In the genomic region with DNA sequence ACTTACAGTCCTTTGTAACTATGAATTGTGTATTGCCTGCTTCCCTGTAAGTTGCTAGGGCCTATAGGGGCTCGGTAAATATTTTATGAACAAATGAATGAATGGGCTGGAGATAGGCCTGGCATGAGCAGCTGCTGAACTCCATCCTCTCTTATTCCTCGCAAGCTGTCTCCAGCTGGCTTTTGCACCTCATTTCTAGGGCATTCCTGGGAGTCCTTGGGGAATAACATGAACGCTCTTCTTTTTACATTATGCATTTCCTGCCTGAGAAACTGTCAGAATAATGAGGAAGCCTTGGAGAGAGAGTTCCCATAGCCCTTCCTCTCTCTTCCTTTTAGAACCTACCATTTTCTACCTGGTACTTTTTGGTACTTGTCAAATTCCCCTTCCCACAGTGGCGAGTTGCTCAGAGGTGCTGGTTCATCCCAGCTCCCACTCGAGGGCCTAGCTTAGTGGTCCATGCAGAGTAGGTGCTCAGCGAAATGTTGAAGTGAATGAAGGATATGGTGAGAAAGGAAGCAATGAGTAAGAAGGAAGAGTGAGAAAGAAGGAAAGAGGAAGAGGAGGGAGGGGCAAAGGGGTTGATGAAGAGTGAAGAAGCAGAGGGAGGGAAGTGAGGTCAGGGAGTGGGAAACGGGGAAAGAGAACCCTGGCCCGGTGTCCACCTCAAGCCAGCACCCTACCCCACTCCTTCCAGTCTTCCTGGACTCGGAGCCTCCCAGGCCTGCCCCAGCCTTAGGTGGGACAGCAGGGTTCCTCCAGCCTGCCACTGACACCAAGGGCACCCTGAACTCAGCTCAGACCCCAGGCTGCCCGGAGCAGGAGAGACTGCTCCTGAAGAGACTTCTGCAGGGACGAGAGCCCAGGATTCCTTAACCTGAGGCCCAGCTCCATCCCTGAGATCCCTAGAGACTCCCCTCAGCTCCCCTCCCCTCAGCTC, we compare ENCODE assay signal across 14 cellular contexts. TPM values are rescaled to one million over a fixed set of nuclear protein-coding genes. Genes with fewer than 3 reads are reported as not detected.
A peak's percentile ranks its signal among the peaks of the same experiment; 100 is the strongest.
DNase-seq lines count a peak whose midpoint lies in the region; ATAC-seq and TF ChIP-seq lines count a peak whose summit lies in the region.
"Had no signal": no experiment of that assay in that cellular context is flagged by ENCODE, and none has a peak within 500 bp of the region (broad histone marks: within the 10 kb centered on the region; RNA-seq: fewer than 3 reads in every experiment).

No MANE protein-coding gene starts in this region.

- no peak overlapping the region for H3K18ac ChIP-seq in IMR-90 (ENCODE audit: low read depth, low read length)

- no peak for DNase-seq in activated CD8-positive, alpha-beta T cell treated with anti-CD3 and anti-CD28 coated beads for 36 hours
- DNase-seq in activated CD8-positive, alpha-beta T cell treated with anti-CD3 and anti-CD28 coated beads, Interleukin-2, amount 10 ng/mL, durations not matched to agents 7 days and 5 days = no peak
- no peak for DNase-seq in IMR-90
- peak; percentile 34 for DNase-seq in choroid plexus epithelial cell (ENCODE audit: low read depth)
- DNase-seq in skeletal muscle cell (ENCODE audit: low read depth) = peak; percentile 36
- no peak for DNase-seq in anterior cingulate cortex (lab: John Stamatoyannopoulos, UW)
- DNase-seq: foreskin keratinocyte, NCI-H187 treated with DMSO at 0.1 percent for 48 hours, SIG-M5 had no signal

- H3K4me3 Mint-ChIP-seq in activated CD8-positive, alpha-beta T cell treated with anti-CD3 and anti-CD28 coated beads for 36 hours = no peak overlapping the region
- no peak overlapping the region for H3K4me3 Mint-ChIP-seq in activated CD8-positive, alpha-beta T cell treated with anti-CD3 and anti-CD28 coated beads, Interleukin-2, amount 10 ng/mL, durations not matched to agents 7 days and 5 days
- H3K4me3 Mint-ChIP-seq: dendritic cell treated with granulocyte-macrophage colony-stimulating factor and Interleukin-4, amounts not matched to agents 40 ng/mL and 50 ng/mL, for 4 days had no signal

- TF ChIP-seq CTCF in activated CD8-positive, alpha-beta T cell treated with anti-CD3 and anti-CD28 coated beads for 36 hours (IDR thresholded peaks at IDR 0.05) = no peak
- no peak for TF ChIP-seq CTCF in IMR-90 (conservative IDR thresholded peaks at IDR 0.05; ENCODE audit: low read depth, low read length)
- no peak for TF ChIP-seq CTCF in choroid plexus epithelial cell (conservative IDR thresholded peaks at IDR 0.05; ENCODE audit: low read depth, low read length)

- no peak overlapping the region for H4K8ac ChIP-seq in IMR-90 (ENCODE audit: low read depth in 2 of 2, low read length in 2 of 2)

- no peak for TF ChIP-seq POLR2A in IMR-90 (IDR thresholded peaks at IDR 0.05; ENCODE audit: low read depth, low read length)

- H3K4me2 ChIP-seq in IMR-90 (ENCODE audit: low read depth, low read length) = no peak overlapping the region
- H3K4me2 ChIP-seq: KMS-11 had no signal

- CTCF ChIA-PET in activated CD8-positive, alpha-beta T cell treated with anti-CD3 and anti-CD28 coated beads for 36 hours (lab: Charles Lee) = interaction anchor here (1.0 to 1.1 kb wide), 3 partner anchors 29 to 73 kb away, joined by 3 to 4 read pairs (median 4); no protein-coding TSS in a partner anchor
- CTCF ChIA-PET in activated CD8-positive, alpha-beta T cell treated with anti-CD3 and anti-CD28 coated beads, Interleukin-2, amount 10 ng/mL, durations not matched to agents 7 days and 5 days (lab: Charles Lee) = interaction anchor here (1.3 to 1.6 kb wide), 2 partner anchors 36 to 172 kb away, joined by 3 to 4 read pairs; no protein-coding TSS in a partner anchor
- CTCF ChIA-PET in IMR-90 (lab: Yijun Ruan, JAX) = interaction anchor here (1.3 kb wide), 1 partner anchor 32 kb away, joined by 4 read pairs; no protein-coding TSS in a partner anchor

- no peak overlapping the region for H3K4ac ChIP-seq in IMR-90 (ENCODE audit: low read depth, low read length)

- POLR2A ChIA-PET in activated CD8-positive, alpha-beta T cell treated with anti-CD3 and anti-CD28 coated beads for 36 hours (lab: Charles Lee) = interaction anchor here (1.0 kb wide), 1 partner anchor 29 kb away, joined by 3 read pairs; no protein-coding TSS in a partner anchor
- POLR2A ChIA-PET in activated CD8-positive, alpha-beta T cell treated with anti-CD3 and anti-CD28 coated beads, Interleukin-2, amount 10 ng/mL, durations not matched to agents 7 days and 5 days (lab: Charles Lee) = no interaction called here
- POLR2A ChIA-PET in IMR-90 (lab: Charles Lee; ENCODE audit: unreplicated experiment) = no interaction called here

- H2BK5ac ChIP-seq in IMR-90 (ENCODE audit: low read depth, low read length, poor library complexity, severe bottlenecking) = no peak overlapping the region

- no peak overlapping the region for H3K56ac ChIP-seq in IMR-90 (ENCODE audit: extremely low read depth, insufficient read depth, low read length)

- no peak for TF ChIP-seq RAD21 in IMR-90 (IDR thresholded peaks at IDR 0.05; ENCODE audit: low read length)

- no peak overlapping the region for H2BK20ac ChIP-seq in IMR-90 (ENCODE audit: low read depth, low read length)

- no peaks in the 10 kb centered on the region for H3K27me3 Mint-ChIP-seq in activated CD8-positive, alpha-beta T cell treated with anti-CD3 and anti-CD28 coated beads for 36 hours
- no peaks in the 10 kb centered on the region for H3K27me3 Mint-ChIP-seq in activated CD8-positive, alpha-beta T cell treated with anti-CD3 and anti-CD28 coated beads, Interleukin-2, amount 10 ng/mL, durations not matched to agents 7 days and 5 days (ENCODE audit: low read depth)

- no peaks in the 10 kb centered on the region for H3K79me1 ChIP-seq in IMR-90 (ENCODE audit: low read depth in 1 of 2, low read length in 2 of 2)

- ATAC-seq in activated CD8-positive, alpha-beta T cell treated with anti-CD3 and anti-CD28 coated beads for 36 hours = no peak
- no peak for ATAC-seq in activated CD8-positive, alpha-beta T cell treated with anti-CD3 and anti-CD28 coated beads, Interleukin-2, amount 10 ng/mL, durations not matched to agents 7 days and 5 days
- ATAC-seq in IMR-90 (ENCODE audit: low read depth) (peak; percentile 19), GM21786 (IDR thresholded peaks at IDR 0.05; ENCODE audit: unreplicated experiment) (no peak), GM18520 (IDR thresholded peaks at IDR 0.05; ENCODE audit: unreplicated experiment) (no peak)
- ATAC-seq: foreskin keratinocyte had no signal

- H3K27me3 ChIP-seq in IMR-90 (ENCODE audit: control insufficient read depth, insufficient read depth, low read length) = peaks cover 36% of the 10 kb centered on the region
- H3K27me3 ChIP-seq: foreskin keratinocyte, tibial nerve had no signal

- H3K27ac Mint-ChIP-seq in activated CD8-positive, alpha-beta T cell treated with anti-CD3 and anti-CD28 coated beads for 36 hours = peak overlapping the region; percentile 34
- H3K27ac Mint-ChIP-seq in activated CD8-positive, alpha-beta T cell treated with anti-CD3 and anti-CD28 coated beads, Interleukin-2, amount 10 ng/mL, durations not matched to agents 7 days and 5 days = no peak overlapping the region
- H3K27ac Mint-ChIP-seq: dendritic cell treated with granulocyte-macrophage colony-stimulating factor and Interleukin-4, amounts not matched to agents 40 ng/mL and 50 ng/mL, for 4 days had no signal

- H2BK15ac ChIP-seq in IMR-90 (ENCODE audit: low read depth, low read length) = no peak overlapping the region

- no peak overlapping the region for H3K9ac ChIP-seq in IMR-90 (ENCODE audit: low read depth, low read length)
- H3K9ac ChIP-seq: KMS-11 had no signal

- no peak overlapping the region for H3K14ac ChIP-seq in IMR-90 (replicated peaks; ENCODE audit: low read depth, low read length)

- H3K9me1 ChIP-seq in IMR-90 (ENCODE audit: insufficient read depth, low read length) = no peaks in the 10 kb centered on the region; the same call in 1 of the 2 replicates

- no peaks in the 10 kb centered on the region for H3K36me3 ChIP-seq in IMR-90 (ENCODE audit: control insufficient read depth, insufficient read depth, low read length)

- H2AFZ ChIP-seq in IMR-90 (replicated peaks; ENCODE audit: low read length, poor library complexity) = no peak overlapping the region

- no peak overlapping the region for H3K27ac ChIP-seq in IMR-90 (ENCODE audit: insufficient read depth, low read length)
- H3K27ac ChIP-seq: foreskin keratinocyte, KMS-11, tibial nerve had no signal

- peaks cover 54% of the 10 kb centered on the region for H3K4me1 Mint-ChIP-seq in activated CD8-positive, alpha-beta T cell treated with anti-CD3 and anti-CD28 coated beads for 36 hours (ENCODE audit: low read depth)
- H3K4me1 Mint-ChIP-seq in activated CD8-positive, alpha-beta T cell treated with anti-CD3 and anti-CD28 coated beads, Interleukin-2, amount 10 ng/mL, durations not matched to agents 7 days and 5 days (ENCODE audit: low read depth) = peaks cover 3% of the 10 kb centered on the region

- H2AK5ac ChIP-seq in IMR-90 (ENCODE audit: low read depth, low read length) = no peak overlapping the region

- no TSS peak for BruUV-seq in IMR-90 (replicated peaks; lab: Mats Ljungman, UMichigan)

- intact Hi-C loops in activated CD8-positive, alpha-beta T cell treated with anti-CD3 and anti-CD28 coated beads for 36 hours (cut with micrococcal nuclease) = no loop called here
- intact Hi-C loops in IMR-90 (cut with micrococcal nuclease) = loop anchor here (2.0 kb wide), 1 partner anchor 73 kb away; no protein-coding TSS in a partner anchor

- H2BK120ac ChIP-seq in IMR-90 (ENCODE audit: low read depth, low read length) = no peak overlapping the region

- 67% methylated on average over 4 of the region's 11 CpGs; no CpG with 5 or more reads in 1 of the 2 experiments for WGBS in IMR-90 (ENCODE audit: extremely low coverage in 2 of 2, insufficient read length in 1 of 2), 2 experiments

- in situ Hi-C loops in IMR-90 (cut with MboI; ENCODE audit: low sequenced_read_pairs) = no loop called here

- H3K36me3 Mint-ChIP-seq in activated CD8-positive, alpha-beta T cell treated with anti-CD3 and anti-CD28 coated beads for 36 hours (ENCODE audit: low read depth) = peaks cover 6% of the 10 kb centered on the region
- no peaks in the 10 kb centered on the region for H3K36me3 Mint-ChIP-seq in activated CD8-positive, alpha-beta T cell treated with anti-CD3 and anti-CD28 coated beads, Interleukin-2, amount 10 ng/mL, durations not matched to agents 7 days and 5 days (ENCODE audit: low read depth)

- H4K5ac ChIP-seq in IMR-90 (ENCODE audit: low read depth, low read length) = no peak overlapping the region

- no peaks in the 10 kb centered on the region for H3K9me3 ChIP-seq in IMR-90 (ENCODE audit: control insufficient read depth, insufficient read depth, low read length)
- H3K9me3 ChIP-seq: tibial nerve had no signal

- no peak overlapping the region for H2AK9ac ChIP-seq in IMR-90 (replicated peaks; ENCODE audit: low read depth, low read length, poor library complexity)

- dilution Hi-C loops in IMR-90 (cut with HindIII; ENCODE audit: low sequenced_read_pairs, unreplicated experiment) = no loop called here

- no peak overlapping the region for H3K23ac ChIP-seq in IMR-90 (ENCODE audit: low read depth, low read length)

- no peaks in the 10 kb centered on the region for H4K20me1 ChIP-seq in IMR-90 (ENCODE audit: insufficient read depth, low read length)

- H4K91ac ChIP-seq in IMR-90 (ENCODE audit: insufficient read depth, low read depth, low read length) = no peak overlapping the region

- peaks cover 6% of the 10 kb centered on the region for H3K4me1 ChIP-seq in IMR-90 (ENCODE audit: control insufficient read depth, insufficient read depth, low read length)

- no peak overlapping the region for H3K4me3 ChIP-seq in IMR-90 (ENCODE audit: insufficient read depth, low read depth, low read length)
- no peak overlapping the region for H3K4me3 ChIP-seq in choroid plexus epithelial cell (ENCODE audit: low read depth, low read length)
- no peak overlapping the region for H3K4me3 ChIP-seq in skeletal muscle cell (ENCODE audit: low read depth, low read length)
- H3K4me3 ChIP-seq: tibial nerve had no signal

- H3K9me3 Mint-ChIP-seq in activated CD8-positive, alpha-beta T cell treated with anti-CD3 and anti-CD28 coated beads for 36 hours = no peaks in the 10 kb centered on the region
- no peaks in the 10 kb centered on the region for H3K9me3 Mint-ChIP-seq in activated CD8-positive, alpha-beta T cell treated with anti-CD3 and anti-CD28 coated beads, Interleukin-2, amount 10 ng/mL, durations not matched to agents 7 days and 5 days (ENCODE audit: insufficient read depth)
- H3K9me3 Mint-ChIP-seq: dendritic cell treated with granulocyte-macrophage colony-stimulating factor and Interleukin-4, amounts not matched to agents 40 ng/mL and 50 ng/mL, for 4 days had no signal

RNA-seq across cellular contexts. Expression of a gene that starts 29.6 kb away (rescaled TPM):
- 10 to 100 TPM; 10.7 to 12.2 TPM for total RNA-seq in activated CD8-positive, alpha-beta T cell treated with anti-CD3 and anti-CD28 coated beads for 36 hours
- total RNA-seq in activated CD8-positive, alpha-beta T cell treated with anti-CD3 and anti-CD28 coated beads, Interleukin-2, amount 10 ng/mL, durations not matched to agents 7 days and 5 days = 1 to 10 TPM; 7.5 to 8.3 TPM
- total RNA-seq in IMR-90 (2012; rRNA removed) = 0.18 and 0.28 TPM in 2 replicates
- polyA plus RNA-seq in IMR-90 (2012; rRNA removed) = 1.9 and 2.3 TPM in 2 replicates
- polyA plus RNA-seq in IMR-90 (2012; cell fraction: cytosol; rRNA removed) = 1.3 and 2.1 TPM in 2 replicates
- 2.6 and 5.8 TPM in 2 replicates for polyA plus RNA-seq in IMR-90 (2012; cell fraction: nucleus; rRNA removed; ENCODE audit: low replicate concordance)

Comparison
In these comparisons a context has a peak if more than half of its experiments do, and no peak if none do; other contexts are left out.
1. DNase-seq: peak in choroid plexus epithelial cell (single experiment) and skeletal muscle cell (single experiment); none in activated CD8-positive, alpha-beta T cell treated with anti-CD3 and anti-CD28 coated beads for 36 hours (single experiment), activated CD8-positive, alpha-beta T cell treated with anti-CD3 and anti-CD28 coated beads, Interleukin-2, amount 10 ng/mL, durations not matched to agents 7 days and 5 days (single experiment), IMR-90 (single experiment) and anterior cingulate cortex (0 of 58).